ENCODE assay signal across 9 cellular contexts in the genomic region with DNA sequence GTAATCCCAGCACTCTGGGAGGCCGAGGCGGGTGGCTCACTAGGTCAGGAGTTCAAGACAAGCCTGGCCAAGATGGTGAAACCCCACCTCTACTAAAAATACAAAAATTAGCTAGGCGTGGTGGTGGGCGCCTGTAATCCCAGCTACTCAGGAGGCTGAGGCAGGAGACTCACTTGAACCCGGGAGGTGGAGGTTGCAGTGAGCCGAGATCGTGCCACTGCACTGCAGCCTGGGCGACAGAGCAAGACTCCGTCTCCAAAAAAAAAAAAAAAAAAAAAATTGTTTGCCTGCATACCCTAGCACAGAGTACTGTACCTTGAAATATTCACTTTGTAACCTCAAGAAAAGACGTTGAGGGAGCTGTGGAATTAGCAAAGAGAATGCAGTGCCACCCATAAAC. TPM values are rescaled to one million over a fixed set of nuclear protein-coding genes. Genes with fewer than 3 reads are reported as not detected.
DNase-seq lines count a peak whose midpoint lies in the region; ATAC-seq, FAIRE-seq and TF ChIP-seq lines count a peak whose summit lies in the region.
"Not testable (repeated sequence)": the region's sequence is repeated elsewhere in the genome, so short reads cannot be mapped to it uniquely, and the experiment has no call there.
"Had no signal": no experiment of that assay in that cellular context is flagged by ENCODE, and none has a peak within 500 bp of the region (broad histone marks: within the 10 kb centered on the region; RNA-seq: fewer than 3 reads in every experiment).

No MANE protein-coding gene starts in this region.

- SMC1A ChIA-PET in GM12878 (lab: Charles Lee; ENCODE audit: uncharacterized antibody, unreplicated experiment): interaction anchor here (1.1 to 1.6 kb wide), 3 partner anchors 13 to 87 kb away, joined by 3 to 5 read pairs (median 5); no protein-coding TSS in a partner anchor

- not testable (repeated sequence) for H3K36me3 ChIP-seq in PC-3 (ENCODE audit: low read depth, low read length); GM12878 (ENCODE audit: control insufficient read depth in 2 of 2, insufficient read depth in 2 of 2, low read length in 1 of 2); esophagus squamous epithelium; parathyroid adenoma (ENCODE audit: control insufficient read depth, insufficient read depth, low read length); suprapubic skin

- H3K4me2 ChIP-seq in PC-3 (ENCODE audit: low read length): peak overlapping the region; percentile 91
- peak overlapping the region; percentile 98 for H3K4me2 ChIP-seq in GM12878 (ENCODE audit: control insufficient read depth, insufficient read depth)
- peak overlapping the region; percentile 99 for H3K4me2 ChIP-seq in parathyroid adenoma (ENCODE audit: low read length)

- peaks cover 29% of the 10 kb centered on the region for H4K20me1 ChIP-seq in PC-3 (ENCODE audit: low read length)
- not testable (repeated sequence) for H4K20me1 ChIP-seq in GM12878 (ENCODE audit: control insufficient read depth, insufficient read depth)

- not testable (repeated sequence) for H3K27ac ChIP-seq in CD4-positive, alpha-beta T cell (ENCODE audit: low read depth, low read length); GM12878 (ENCODE audit: control insufficient read depth, insufficient read depth)
- H3K27ac ChIP-seq in PC-3 (ENCODE audit: low read length): peak overlapping the region; percentile 91
- H3K27ac ChIP-seq in esophagus squamous epithelium: peak overlapping the region; percentile 88 to 100 (median 98)
- peak overlapping the region; percentile 98 for H3K27ac ChIP-seq in parathyroid adenoma
- peak overlapping the region; percentile 96 for H3K27ac ChIP-seq in suprapubic skin

- RAD21 ChIA-PET in GM12878 (lab: Charles Lee; ENCODE audit: unreplicated experiment): interaction anchor here (0.6 to 1.3 kb wide), 2 partner anchors 117 to 262 kb away, joined by 3 read pairs; partner anchors contain the start of gene ABHD16A

- not testable (repeated sequence) for ATAC-seq in CD4-positive, alpha-beta T cell (ENCODE audit: poor library complexity); PC-3; activated CD8-positive, alpha-beta T cell treated with anti-CD3 and anti-CD28 coated beads, Interleukin-2, amount 10 ng/mL, durations not matched to agents 7 days and 5 days; GM12878; memory B cell (ENCODE audit: low read depth)

- not testable (repeated sequence) for TF ChIP-seq CTCF in CD4-positive, alpha-beta T cell (IDR thresholded peaks at IDR 0.05); PC-3 (conservative IDR thresholded peaks at IDR 0.05; ENCODE audit: low read depth, low read length); GM12878 (IDR thresholded peaks at IDR 0.05 in 2 of 3, conservative IDR thresholded peaks at IDR 0.05 in 1 of 3; ENCODE audit: control insufficient read depth in 2 of 3, extremely low read depth in 1 of 3, insufficient read depth in 1 of 3, low read depth in 3 of 3, low read length in 3 of 3); esophagus squamous epithelium (IDR thresholded peaks at IDR 0.05); parathyroid adenoma (IDR thresholded peaks at IDR 0.05); suprapubic skin (IDR thresholded peaks at IDR 0.05)

- not testable (repeated sequence) for TF ChIP-seq RAD21 in GM12878 (IDR thresholded peaks at IDR 0.05; ENCODE audit: insufficient read depth, low read depth, low read length)

- H3K4me3 ChIP-seq in PC-3 (ENCODE audit: low read length) (peak overlapping the region; percentile 80), esophagus squamous epithelium (peak overlapping the region in 2 of 4 donors; percentile 2 to 8), parathyroid adenoma (ENCODE audit: low read depth, low read length) (peak overlapping the region; percentile 94)
- H3K4me3 ChIP-seq in GM12878, suprapubic skin: not testable (repeated sequence)

- TF ChIP-seq EP300 in GM12878 (IDR thresholded peaks at IDR 0.05; ENCODE audit: borderline replicate concordance in 1 of 2, control insufficient read depth in 1 of 2, low read depth in 2 of 2, low read length in 2 of 2); suprapubic skin (IDR thresholded peaks at IDR 0.05): not testable (repeated sequence)

- not testable (repeated sequence) for H3K27me3 ChIP-seq in CD4-positive, alpha-beta T cell (ENCODE audit: control insufficient read depth, insufficient read depth, low read length); PC-3 (ENCODE audit: low read length); GM12878 (replicated peaks in 1 of 2; ENCODE audit: control insufficient read depth in 2 of 2, insufficient read depth in 2 of 2, low read length in 1 of 2); esophagus squamous epithelium; parathyroid adenoma (ENCODE audit: control insufficient read depth, insufficient read depth, low read length); suprapubic skin

- BruUV-seq in PC-3 (replicated peaks; lab: Mats Ljungman, UMichigan); GM12878 (replicated peaks; lab: Mats Ljungman, UMichigan): not testable (repeated sequence)

- H2AFZ ChIP-seq in PC-3 (ENCODE audit: low read length); GM12878 (ENCODE audit: control insufficient read depth, low read depth, low read length); parathyroid adenoma: not testable (repeated sequence)

- not testable (repeated sequence) for FAIRE-seq in GM12878 (lab: Jason Lieb, UNC)

- TF ChIP-seq POLR2A in GM12878 (IDR thresholded peaks at IDR 0.05; ENCODE audit: low read depth, low read length); esophagus squamous epithelium (IDR thresholded peaks at IDR 0.05); suprapubic skin (IDR thresholded peaks at IDR 0.05): not testable (repeated sequence)

- H3K27me3 Mint-ChIP-seq in CD4-positive, alpha-beta T cell; activated CD8-positive, alpha-beta T cell treated with anti-CD3 and anti-CD28 coated beads, Interleukin-2, amount 10 ng/mL, durations not matched to agents 7 days and 5 days (ENCODE audit: low read depth); memory B cell: not testable (repeated sequence)

- not testable (repeated sequence) for H3F3A ChIP-seq in PC-3 (ENCODE audit: low read length, unreplicated experiment)

- peaks cover 50% of the 10 kb centered on the region for H3K4me1 Mint-ChIP-seq in CD4-positive, alpha-beta T cell (ENCODE audit: low read depth)
- H3K4me1 Mint-ChIP-seq in activated CD8-positive, alpha-beta T cell treated with anti-CD3 and anti-CD28 coated beads, Interleukin-2, amount 10 ng/mL, durations not matched to agents 7 days and 5 days (ENCODE audit: low read depth): peaks cover 62% of the 10 kb centered on the region
- H3K4me1 Mint-ChIP-seq in memory B cell: peaks cover 17% of the 10 kb centered on the region

- H3K36me3 Mint-ChIP-seq in CD4-positive, alpha-beta T cell (ENCODE audit: low read depth): peaks cover 13% of the 10 kb centered on the region
- peaks cover 20% of the 10 kb centered on the region for H3K36me3 Mint-ChIP-seq in activated CD8-positive, alpha-beta T cell treated with anti-CD3 and anti-CD28 coated beads, Interleukin-2, amount 10 ng/mL, durations not matched to agents 7 days and 5 days (ENCODE audit: low read depth)
- H3K36me3 Mint-ChIP-seq in memory B cell: not testable (repeated sequence)

- H3K27ac Mint-ChIP-seq in CD4-positive, alpha-beta T cell: peak overlapping the region; percentile 71
- not testable (repeated sequence) for H3K27ac Mint-ChIP-seq in activated CD8-positive, alpha-beta T cell treated with anti-CD3 and anti-CD28 coated beads, Interleukin-2, amount 10 ng/mL, durations not matched to agents 7 days and 5 days; memory B cell

- H3K9ac ChIP-seq in PC-3 (ENCODE audit: low read length); GM12878 (ENCODE audit: control insufficient read depth, insufficient read depth, low read length); parathyroid adenoma: not testable (repeated sequence)

- POLR2A ChIA-PET in CD4-positive, alpha-beta T cell (lab: Charles Lee): interaction anchor here (1.2 to 1.6 kb wide), 2 partner anchors 85 to 156 kb away, joined by 3 to 7 read pairs; partner anchors contain the start of gene GPANK1
- POLR2A ChIA-PET in PC-3 (lab: Charles Lee; ENCODE audit: unreplicated experiment): interaction anchor here (0.6 to 0.7 kb wide), 2 partner anchors 13 to 1133 kb away, joined by 5 to 14 read pairs; no protein-coding TSS in a partner anchor
- POLR2A ChIA-PET in activated CD8-positive, alpha-beta T cell treated with anti-CD3 and anti-CD28 coated beads, Interleukin-2, amount 10 ng/mL, durations not matched to agents 7 days and 5 days (lab: Charles Lee): not testable (repeated sequence)
- POLR2A ChIA-PET in GM12878 (lab: Charles Lee): interaction anchor here (0.7 to 11.3 kb wide), 5 partner anchors 10 to 84 kb away, joined by 3 to 158 read pairs (median 13); partner anchors contain the start of genes CLIC1, LSM2 and MSH5

- not testable (repeated sequence) for DNase-seq in CD4-positive, alpha-beta T cell; PC-3; activated CD8-positive, alpha-beta T cell treated with anti-CD3 and anti-CD28 coated beads, Interleukin-2, amount 10 ng/mL, durations not matched to agents 7 days and 5 days; GM12878 (ENCODE audit: low read depth, low spot score); esophagus squamous epithelium (lab: John Stamatoyannopoulos, UW); memory B cell (ENCODE audit: low spot score in 2 of 2); suprapubic skin (ENCODE audit: low spot score in 2 of 2)

- not testable (repeated sequence) for H3K9me3 Mint-ChIP-seq in CD4-positive, alpha-beta T cell; activated CD8-positive, alpha-beta T cell treated with anti-CD3 and anti-CD28 coated beads, Interleukin-2, amount 10 ng/mL, durations not matched to agents 7 days and 5 days (ENCODE audit: insufficient read depth); memory B cell

- 93% methylated on average over 10 of the region's 10 CpGs for WGBS in GM12878 (ENCODE audit: insufficient coverage, insufficient replicate concordance, low lambda C conversion rate, missing lambda C conversion rate)
- WGBS in esophagus squamous epithelium, 2 donors: 56 to 69% methylated on average over 8 to 10 of the region's 10 CpGs
- WGBS in suprapubic skin: 65% methylated on average over 10 of the region's 10 CpGs

- peaks cover 52% of the 10 kb centered on the region for H3K4me1 ChIP-seq in PC-3 (ENCODE audit: insufficient read depth, low read length)
- H3K4me1 ChIP-seq in GM12878 (ENCODE audit: control insufficient read depth, insufficient read depth, low read length): not testable (repeated sequence)
- peaks cover 29 to 77% (median 58%) of the 10 kb centered on the region in 3 donors for H3K4me1 ChIP-seq in esophagus squamous epithelium
- peaks cover 11% of the 10 kb centered on the region for H3K4me1 ChIP-seq in parathyroid adenoma
- H3K4me1 ChIP-seq in suprapubic skin: peaks cover 74% of the 10 kb centered on the region

- H3K9me3 ChIP-seq in CD4-positive, alpha-beta T cell (ENCODE audit: control insufficient read depth, low read length); PC-3 (ENCODE audit: low read length); GM12878 (replicated peaks; ENCODE audit: control insufficient read depth, insufficient read depth, low read length); esophagus squamous epithelium; parathyroid adenoma (ENCODE audit: control insufficient read depth, low read length); suprapubic skin: not testable (repeated sequence)

- CTCF ChIA-PET in CD4-positive, alpha-beta T cell (lab: Charles Lee): interaction anchor here (0.7 to 1.3 kb wide), 2 partner anchors 10 to 275 kb away, joined by 3 to 10 read pairs; no protein-coding TSS in a partner anchor
- CTCF ChIA-PET in PC-3 (lab: Charles Lee): not testable (repeated sequence)
- CTCF ChIA-PET in activated CD8-positive, alpha-beta T cell treated with anti-CD3 and anti-CD28 coated beads, Interleukin-2, amount 10 ng/mL, durations not matched to agents 7 days and 5 days (lab: Charles Lee): interaction anchor here (1.1 to 4.0 kb wide), 4 partner anchors 13 to 93 kb away, joined by 3 to 14 read pairs (median 8); partner anchors contain the start of gene LSM2
- CTCF ChIA-PET in GM12878 (lab: Yijun Ruan, JAX): interaction anchor here (1.0 to 1.5 kb wide), 3 partner anchors 14 to 91 kb away, joined by 3 to 5 read pairs (median 3); partner anchors contain the start of gene LSM2

- H3K9me2 ChIP-seq in PC-3 (replicated peaks; ENCODE audit: low read length): not testable (repeated sequence)

- intact Hi-C loops in CD4-positive, alpha-beta T cell (cut with DNase I, micrococcal nuclease): loop anchor here in 1 of 2 experiments (2.0 kb wide), 1 partner anchor 92 kb away; the partner anchor contains the start of gene DDAH2
- intact Hi-C loops in PC-3 (cut with micrococcal nuclease); esophagus squamous epithelium (cut with DNase I): not testable (repeated sequence)
- intact Hi-C loops in GM12878 (cut with micrococcal nuclease; ENCODE audit: unreplicated experiment): loop anchor here (10.0 kb wide), 1 partner anchor 46 kb away; the partner anchor contains the start of gene VWA7

- H3K4me3 Mint-ChIP-seq in CD4-positive, alpha-beta T cell: not testable (repeated sequence)
- H3K4me3 Mint-ChIP-seq in activated CD8-positive, alpha-beta T cell treated with anti-CD3 and anti-CD28 coated beads, Interleukin-2, amount 10 ng/mL, durations not matched to agents 7 days and 5 days: peak overlapping the region; percentile 87
- peak overlapping the region; percentile 44 for H3K4me3 Mint-ChIP-seq in memory B cell

- peaks cover 70% of the 10 kb centered on the region for H3K79me2 ChIP-seq in PC-3 (ENCODE audit: low read length)
- H3K79me2 ChIP-seq in GM12878 (ENCODE audit: control insufficient read depth, insufficient read depth, low read length); parathyroid adenoma: not testable (repeated sequence)

- in situ Hi-C loops in GM12878 (cut with MboI): not testable (repeated sequence)

RNA-seq across cellular contexts. Expression of gene HSPA1A, which starts 5.1 kb away (rescaled TPM):
- 1 to 10 TPM; 8.1 to 9.8 TPM for total RNA-seq in CD4-positive, alpha-beta T cell
- total RNA-seq in PC-3 (2014; rRNA removed): 269 and 324 TPM in 2 replicates
- 10 to 100 TPM; 75.6 to 75.7 TPM for total RNA-seq in activated CD8-positive, alpha-beta T cell treated with anti-CD3 and anti-CD28 coated beads, Interleukin-2, amount 10 ng/mL, durations not matched to agents 7 days and 5 days
- 47.6 and 52.7 TPM in 2 replicates for total RNA-seq in GM12878 (2013; cell fraction: nucleolus; rRNA removed)
- total RNA-seq in GM12878 (2014; rRNA removed): 29.2 and 29.9 TPM in 2 replicates
- total RNA-seq in GM12878 (2014; rRNA removed; fragmentation: Illumina TruSeq; extraction: Trizol): 10.9 and 12.3 TPM in 2 replicates
- total RNA-seq in GM12878 (2021): 26.5 and 27.2 TPM in 2 replicates
- 7.5 TPM for polyA plus RNA-seq in GM12878 (2011; ENCODE audit: low read depth)
- 3.7 and 9.8 TPM in 2 replicates for polyA plus RNA-seq in GM12878 (2011; rRNA removed)
- polyA plus RNA-seq in GM12878 (2011; cell fraction: cytosol; rRNA removed): 12.3 and 14.0 TPM in 2 replicates
- 22.0 and 36.5 TPM in 2 replicates for polyA plus RNA-seq in GM12878 (2011; cell fraction: nucleus; rRNA removed)
- polyA plus RNA-seq in GM12878 (2012): 10.5 and 14.8 TPM in 2 replicates
- polyA plus RNA-seq in GM12878 (2014; fragmentation: Illumina TruSeq; extraction: Trizol): 1.3 and 8.0 TPM in 2 replicates
- 1 to 10 TPM in 1 of 2 experiments, under 1 TPM in 1; 0.29 to 1.3 TPM for polyA plus RNA-seq in GM12878 (2014; fragmentation: Nextera tagmentation; extraction: Ambion mirVana)
- polyA plus RNA-seq in GM12878 (2014; rRNA removed): 22.8 and 26.3 TPM in 2 replicates
- polyA plus RNA-seq in GM12878 (2016; fragmentation: Nextera tagmentation; extraction: Ambion mirVana): 10 to 100 TPM; 51.1 to 51.8 TPM
- polyA minus RNA-seq in GM12878 (2011; rRNA and poly(A)+ RNA removed): 7.6 and 8.8 TPM in 2 replicates
- 5.7 and 7.3 TPM in 2 replicates for polyA minus RNA-seq in GM12878 (2011; cell fraction: cytosol; rRNA and poly(A)+ RNA removed)
- 13.3 and 22.4 TPM in 2 replicates for polyA minus RNA-seq in GM12878 (2011; cell fraction: nucleus; rRNA and poly(A)+ RNA removed)
- total RNA-seq in esophagus squamous epithelium: 100 to 1,000 TPM; 158 to 362 (median 223) TPM
- 100 to 1,000 TPM; 200 to 464 (median 408) TPM for total RNA-seq in suprapubic skin
- total RNA-seq: SJCRH30 had no signal

RNA-seq across cellular contexts. Expression of gene HSPA1L, which starts 5.3 kb away (rescaled TPM):
- 1 to 10 TPM; 1.7 to 1.8 TPM for total RNA-seq in CD4-positive, alpha-beta T cell
- total RNA-seq in PC-3 (2014; rRNA removed) (0.26 and 0.69 TPM in 2 replicates), GM12878 (2014; rRNA removed) (1.2 and 1.4 TPM in 2 replicates), GM12878 (2014; rRNA removed; fragmentation: Illumina TruSeq; extraction: Trizol) (1.4 and 1.6 TPM in 2 replicates), GM12878 (2021) (1.5 and 1.6 TPM in 2 replicates), esophagus squamous epithelium (under 1 TPM; 0.35 to 0.97 (median 0.57) TPM), suprapubic skin (1 to 10 TPM in 3 of 4 donors, under 1 TPM in 1; 0.83 to 3.1 (median 1.8) TPM)
- 1 to 10 TPM; 3.0 to 3.1 TPM for total RNA-seq in activated CD8-positive, alpha-beta T cell treated with anti-CD3 and anti-CD28 coated beads, Interleukin-2, amount 10 ng/mL, durations not matched to agents 7 days and 5 days
- total RNA-seq in GM12878 (2013; cell fraction: nucleolus; rRNA removed): 0.66 and 1.0 TPM in 2 replicates
- 0.67 TPM for polyA plus RNA-seq in GM12878 (2011; ENCODE audit: low read depth)
- polyA plus RNA-seq in GM12878 (2011; rRNA removed) (1.8 and 1.9 TPM in 2 replicates), GM12878 (2014; fragmentation: Illumina TruSeq; extraction: Trizol) (1.5 and 1.6 TPM in 2 replicates), GM12878 (2014; fragmentation: Nextera tagmentation; extraction: Ambion mirVana) (under 1 TPM; 0.69 TPM), GM12878 (2014; rRNA removed) (1.4 and 1.6 TPM in 2 replicates), GM12878 (2016; fragmentation: Nextera tagmentation; extraction: Ambion mirVana) (1 to 10 TPM; 1.6 to 2.5 TPM)
- polyA plus RNA-seq in GM12878 (2011; cell fraction: cytosol; rRNA removed): 1.1 TPM in 2 replicates
- 0.82 and 1.1 TPM in 2 replicates for polyA plus RNA-seq in GM12878 (2011; cell fraction: nucleus; rRNA removed)
- 0.54 and 0.86 TPM in 2 replicates for polyA plus RNA-seq in GM12878 (2012)
- polyA minus RNA-seq in GM12878 (2011; rRNA and poly(A)+ RNA removed): 1.3 and 1.4 TPM in 2 replicates
- polyA minus RNA-seq in GM12878 (2011; cell fraction: cytosol; rRNA and poly(A)+ RNA removed): 0.94 TPM in 1 of 2 replicates, not detected in the other
- polyA minus RNA-seq in GM12878 (2011; cell fraction: nucleus; rRNA and poly(A)+ RNA removed): 0.29 and 0.36 TPM in 2 replicates

RNA-seq across cellular contexts. Expression of gene HSPA1B, which starts 7.1 kb away (rescaled TPM):
- total RNA-seq in CD4-positive, alpha-beta T cell: 1 to 10 TPM; 8.3 to 9.8 TPM
- total RNA-seq in PC-3 (2014; rRNA removed): 265 and 331 TPM in 2 replicates
- 10 to 100 TPM; 84.6 to 87.1 TPM for total RNA-seq in activated CD8-positive, alpha-beta T cell treated with anti-CD3 and anti-CD28 coated beads, Interleukin-2, amount 10 ng/mL, durations not matched to agents 7 days and 5 days
- total RNA-seq in GM12878 (2013; cell fraction: nucleolus; rRNA removed): 55.2 and 66.8 TPM in 2 replicates
- total RNA-seq in GM12878 (2014; rRNA removed): 23.5 and 24.0 TPM in 2 replicates
- total RNA-seq in GM12878 (2014; rRNA removed; fragmentation: Illumina TruSeq; extraction: Trizol): 5.9 and 8.1 TPM in 2 replicates
- 27.2 and 29.3 TPM in 2 replicates for total RNA-seq in GM12878 (2021)
- polyA plus RNA-seq in GM12878 (2011; ENCODE audit: low read depth): 8.8 TPM
- 5.1 and 12.8 TPM in 2 replicates for polyA plus RNA-seq in GM12878 (2011; rRNA removed)
- polyA plus RNA-seq in GM12878 (2011; cell fraction: cytosol; rRNA removed): 11.5 and 13.7 TPM in 2 replicates
- 42.5 and 57.1 TPM in 2 replicates for polyA plus RNA-seq in GM12878 (2011; cell fraction: nucleus; rRNA removed)
- polyA plus RNA-seq in GM12878 (2012): 20.1 and 23.6 TPM in 2 replicates
- polyA plus RNA-seq in GM12878 (2014; fragmentation: Illumina TruSeq; extraction: Trizol): 1.00 and 4.6 TPM in 2 replicates
- under 1 TPM; 0.11 to 0.33 TPM for polyA plus RNA-seq in GM12878 (2014; fragmentation: Nextera tagmentation; extraction: Ambion mirVana)
- polyA plus RNA-seq in GM12878 (2014; rRNA removed): 12.7 and 17.7 TPM in 2 replicates
- polyA plus RNA-seq in GM12878 (2016; fragmentation: Nextera tagmentation; extraction: Ambion mirVana): 10 to 100 TPM; 39.1 to 40.5 TPM
- 14.0 and 14.9 TPM in 2 replicates for polyA minus RNA-seq in GM12878 (2011; rRNA and poly(A)+ RNA removed)
- 14.2 and 14.9 TPM in 2 replicates for polyA minus RNA-seq in GM12878 (2011; cell fraction: cytosol; rRNA and poly(A)+ RNA removed)
- 45.8 and 51.9 TPM in 2 replicates for polyA minus RNA-seq in GM12878 (2011; cell fraction: nucleus; rRNA and poly(A)+ RNA removed)
- total RNA-seq in esophagus squamous epithelium: 100 to 1,000 TPM; 209 to 553 (median 252) TPM
- 100 to 1,000 TPM; 243 to 686 (median 558) TPM for total RNA-seq in suprapubic skin

RNA-seq across cellular contexts. Expression of gene LSM2, which starts 13.6 kb away (rescaled TPM):
- 10 to 100 TPM; 12.6 to 13.7 TPM for total RNA-seq in CD4-positive, alpha-beta T cell
- 93.7 and 143 TPM in 2 replicates for total RNA-seq in PC-3 (2014; rRNA removed)
- 100 to 1,000 TPM; 123 to 128 TPM for total RNA-seq in activated CD8-positive, alpha-beta T cell treated with anti-CD3 and anti-CD28 coated beads, Interleukin-2, amount 10 ng/mL, durations not matched to agents 7 days and 5 days
- total RNA-seq in GM12878 (2013; cell fraction: nucleolus; rRNA removed): 5.2 and 7.8 TPM in 2 replicates
- 146 and 163 TPM in 2 replicates for total RNA-seq in GM12878 (2014; rRNA removed)
- total RNA-seq in GM12878 (2014; rRNA removed; fragmentation: Illumina TruSeq; extraction: Trizol): 97.1 and 99.1 TPM in 2 replicates
- total RNA-seq in GM12878 (2021): 117 and 123 TPM in 2 replicates
- 82.2 TPM for polyA plus RNA-seq in GM12878 (2011; ENCODE audit: low read depth)
- polyA plus RNA-seq in GM12878 (2011; rRNA removed): 81.9 and 101 TPM in 2 replicates
- 186 and 196 TPM in 2 replicates for polyA plus RNA-seq in GM12878 (2011; cell fraction: cytosol; rRNA removed)
- polyA plus RNA-seq in GM12878 (2011; cell fraction: nucleus; rRNA removed): 68.3 and 79.7 TPM in 2 replicates
- 82.7 and 97.0 TPM in 2 replicates for polyA plus RNA-seq in GM12878 (2012)
- polyA plus RNA-seq in GM12878 (2014; fragmentation: Illumina TruSeq; extraction: Trizol): 116 and 131 TPM in 2 replicates
- polyA plus RNA-seq in GM12878 (2014; fragmentation: Nextera tagmentation; extraction: Ambion mirVana): 100 to 1,000 TPM; 245 to 248 TPM
- 143 and 165 TPM in 2 replicates for polyA plus RNA-seq in GM12878 (2014; rRNA removed)
- 100 to 1,000 TPM; 238 to 276 TPM for polyA plus RNA-seq in GM12878 (2016; fragmentation: Nextera tagmentation; extraction: Ambion mirVana)
- 102 and 120 TPM in 2 replicates for polyA minus RNA-seq in GM12878 (2011; rRNA and poly(A)+ RNA removed)
- polyA minus RNA-seq in GM12878 (2011; cell fraction: cytosol; rRNA and poly(A)+ RNA removed): 47.5 and 49.6 TPM in 2 replicates
- 10.9 and 15.6 TPM in 2 replicates for polyA minus RNA-seq in GM12878 (2011; cell fraction: nucleus; rRNA and poly(A)+ RNA removed)
- total RNA-seq in esophagus squamous epithelium: 10 to 100 TPM; 27.1 to 70.8 (median 36.6) TPM
- 10 to 100 TPM; 21.7 to 39.5 (median 30.2) TPM for total RNA-seq in suprapubic skin

RNA-seq across cellular contexts. Expression of gene VARS1, which starts 24.8 kb away (rescaled TPM):
- 10 to 100 TPM; 43.9 to 44.2 TPM for total RNA-seq in CD4-positive, alpha-beta T cell
- total RNA-seq in PC-3 (2014; rRNA removed) (89.8 and 130 TPM in 2 replicates), GM12878 (2014; rRNA removed) (61.4 and 90.1 TPM in 2 replicates), GM12878 (2014; rRNA removed; fragmentation: Illumina TruSeq; extraction: Trizol) (63.8 and 69.1 TPM in 2 replicates), GM12878 (2021) (232 and 243 TPM in 2 replicates), esophagus squamous epithelium (10 to 100 TPM; 35.0 to 72.3 (median 45.5) TPM), suprapubic skin (10 to 100 TPM; 48.8 to 60.0 (median 59.1) TPM)
- 100 to 1,000 TPM; 114 to 115 TPM for total RNA-seq in activated CD8-positive, alpha-beta T cell treated with anti-CD3 and anti-CD28 coated beads, Interleukin-2, amount 10 ng/mL, durations not matched to agents 7 days and 5 days
- total RNA-seq in GM12878 (2013; cell fraction: nucleolus; rRNA removed): 71.4 and 80.0 TPM in 2 replicates
- 31.0 TPM for polyA plus RNA-seq in GM12878 (2011; ENCODE audit: low read depth)
- polyA plus RNA-seq in GM12878 (2011; rRNA removed) (11.3 and 15.8 TPM in 2 replicates), GM12878 (2014; fragmentation: Illumina TruSeq; extraction: Trizol) (92.9 and 138 TPM in 2 replicates), GM12878 (2014; fragmentation: Nextera tagmentation; extraction: Ambion mirVana) (1 to 10 TPM; 1.2 to 5.7 TPM), GM12878 (2014; rRNA removed) (71.3 and 92.5 TPM in 2 replicates), GM12878 (2016; fragmentation: Nextera tagmentation; extraction: Ambion mirVana) (100 to 1,000 TPM; 121 to 155 TPM)
- polyA plus RNA-seq in GM12878 (2011; cell fraction: cytosol; rRNA removed): 28.9 and 30.5 TPM in 2 replicates
- 193 and 303 TPM in 2 replicates for polyA plus RNA-seq in GM12878 (2011; cell fraction: nucleus; rRNA removed)
- polyA plus RNA-seq in GM12878 (2012): 42.8 and 46.7 TPM in 2 replicates
- polyA minus RNA-seq in GM12878 (2011; rRNA and poly(A)+ RNA removed): 35.0 and 60.0 TPM in 2 replicates
- polyA minus RNA-seq in GM12878 (2011; cell fraction: cytosol; rRNA and poly(A)+ RNA removed): 52.5 and 54.9 TPM in 2 replicates
- polyA minus RNA-seq in GM12878 (2011; cell fraction: nucleus; rRNA and poly(A)+ RNA removed): 42.4 and 91.2 TPM in 2 replicates
